ENCODE assay signal across 8 cellular contexts in genomic region chr17:9240659-9241370, GRCh38.
A peak's percentile ranks its signal among the peaks of the same experiment; 100 is the strongest.
DNase-seq lines count a peak whose midpoint lies in the region; ATAC-seq and TF ChIP-seq lines count a peak whose summit lies in the region.

No MANE protein-coding gene starts in this region.

- H3K9me3 ChIP-seq in sigmoid colon: no peaks in the 10 kb centered on the region

- 28 to 52% methylated on average over 17 of the region's 17 CpGs for WGBS in sigmoid colon, 2 donors

- H3K27ac Mint-ChIP-seq in HFFc6: no peak overlapping the region

- POLR2A ChIA-PET in HEK293T (lab: Yijun Ruan, JAX): interaction anchor here (0.6 to 1.4 kb wide), 4 partner anchors 12 to 279 kb away, joined by 3 to 4 read pairs (median 3); no protein-coding TSS in a partner anchor

- TF ChIP-seq POLR2A in sigmoid colon (IDR thresholded peaks at IDR 0.05): peak in 1 of 2 donors; percentile 11

- no peaks in the 10 kb centered on the region for H3K36me3 ChIP-seq in sigmoid colon

- H3K36me3 Mint-ChIP-seq in HFFc6 (ENCODE audit: low read depth): no peaks in the 10 kb centered on the region

- peak in 2 of 4 donors; percentile 56 to 73 for TF ChIP-seq EP300 in sigmoid colon (IDR thresholded peaks at IDR 0.05)

- peak overlapping the region; percentile 92 to 96 (median 95) for H3K27ac ChIP-seq in sigmoid colon

- intact Hi-C loops in sigmoid colon (cut with DNase I): loop anchor here (5.0 kb wide), 2 partner anchors 219 to 859 kb away; partner anchors contain the start of genes NTN1 and RPL26

- H3K27me3 Mint-ChIP-seq in HFFc6 (ENCODE audit: insufficient read depth): peaks cover 5% of the 10 kb centered on the region; the same call in 1 of the 2 replicates

- H3K27me3 ChIP-seq in sigmoid colon: no peaks in the 10 kb centered on the region

- peak overlapping the region; percentile 27 to 54 (median 51) for H3K4me3 ChIP-seq in sigmoid colon

- no peak for ATAC-seq in HG02981 (IDR thresholded peaks at IDR 0.05; ENCODE audit: unreplicated experiment)
- ATAC-seq in GM21515 (IDR thresholded peaks at IDR 0.05; ENCODE audit: unreplicated experiment): no peak

- no peaks in the 10 kb centered on the region for H3K4me1 Mint-ChIP-seq in HFFc6 (ENCODE audit: low read depth)

- peaks cover 3 to 62% (median 57%) of the 10 kb centered on the region in 4 donors for H3K4me1 ChIP-seq in sigmoid colon

- CTCF ChIA-PET in HEK293T (lab: Yijun Ruan, JAX): no interaction called here

- no peaks in the 10 kb centered on the region; the same call in 1 of the 2 replicates for H3K9me3 Mint-ChIP-seq in HFFc6

- H3K4me3 Mint-ChIP-seq in HFFc6: no peak overlapping the region

- DNase-seq in HEK293T (ENCODE audit: extremely low spot score) (peak; percentile 69), anterior cingulate cortex (lab: John Stamatoyannopoulos, UW) (peak in 45 of 58 donors; percentile 17 to 83 (median 58)), iPS DF 19.7 (ENCODE audit: low read depth, low spot score) (peak; percentile 17), sigmoid colon (peak; percentile 93), HFFc6 (no peak)
- no peak for DNase-seq in stimulated activated CD4-positive, alpha-beta T cell treated with anti-CD3 and anti-CD28 coated beads, Interleukin-1b, Interleukin-23, amount 100 ng/mL, for 48 hours

- TF ChIP-seq CTCF in sigmoid colon (IDR thresholded peaks at IDR 0.05) (no peak), HFFc6 (IDR thresholded peaks at IDR 0.05) (no peak)

TF ChIP-seq in HEK293T, 16 proteins besides CTCF, POLR2A, EP300 and RAD21:
- TF ChIP-seq HDGF (IDR thresholded peaks at IDR 0.05; ENCODE audit: borderline replicate concordance) (0 out of 2 replicates have a peak, but pooled peaks have one; percentile 33), PKNOX1 (IDR thresholded peaks at IDR 0.05) (no peak), FOXK2 (IDR thresholded peaks at IDR 0.05) (no peak), L3MBTL2 (conservative IDR thresholded peaks at IDR 0.05) (0 out of 2 replicates have a peak, but pooled peaks have one; percentile 24), TARDBP (IDR thresholded peaks at IDR 0.05) (no peak)

Comparison
In these comparisons a context has a peak if more than half of its experiments do, and no peak if none do; other contexts are left out.
1. DNase-seq: peak in HEK293T (single experiment), anterior cingulate cortex (45 of 58), iPS DF 19.7 (single experiment) and sigmoid colon (single experiment); none in HFFc6 (single experiment) and stimulated activated CD4-positive, alpha-beta T cell treated with anti-CD3 and anti-CD28 coated beads, Interleukin-1b, Interleukin-23, amount 100 ng/mL, for 48 hours (single experiment).